8 cellular contexts compared by ENCODE assay signal in genomic region chr3:169668081-169668956, GRCh38. TPM values are rescaled to one million over a fixed set of nuclear protein-coding genes. Genes with fewer than 3 reads are reported as not detected.
DNase-seq lines count a peak whose midpoint lies in the region; ATAC-seq and TF ChIP-seq lines count a peak whose summit lies in the region.

No MANE protein-coding gene starts in this region.

- H3K27me3 ChIP-seq in upper lobe of right lung: peaks cover 70% of the 10 kb centered on the region

- TF ChIP-seq CTCF in AG09309 (IDR thresholded peaks at IDR 0.05; ENCODE audit: control insufficient read depth, insufficient read depth, low read depth, low read length, missing control alignments) (no peak), chondrocyte (IDR thresholded peaks at IDR 0.05) (no peak), upper lobe of right lung (IDR thresholded peaks at IDR 0.05) (no peak)

- H3K9me3 Mint-ChIP-seq in chondrocyte (ENCODE audit: low read depth) (peaks cover 5% of the 10 kb centered on the region), memory B cell (peaks cover 11% of the 10 kb centered on the region)

- H3K27me3 Mint-ChIP-seq in chondrocyte (ENCODE audit: low read depth) (peaks cover 50% of the 10 kb centered on the region), memory B cell (peaks cover 40% of the 10 kb centered on the region)

- DNase-seq in AG09309 (ENCODE audit: low read depth): no peak
- DNase-seq in NCI-H748 (lab: John Stamatoyannopoulos, UW; ENCODE audit: unreplicated experiment): peak; percentile 69
- no peak for DNase-seq in chondrocyte (ENCODE audit: low spot score)
- DNase-seq in memory B cell (ENCODE audit: low spot score in 2 of 2): peak in 1 of 2 donors; percentile 45
- peak; percentile 79 for DNase-seq in upper lobe of right lung
- DNase-seq in NCI-H187 treated with DMSO at 0.1 percent for 48 hours (lab: John Stamatoyannopoulos, UW): no peak
- DNase-seq in NAMALWA (ENCODE audit: low spot score): no peak

- peaks cover 9% of the 10 kb centered on the region for H3K4me1 ChIP-seq in upper lobe of right lung

- no peaks in the 10 kb centered on the region for H3K9me3 ChIP-seq in upper lobe of right lung

- H3K4me3 ChIP-seq in AG09309 (ENCODE audit: control insufficient read depth, low read depth, low read length) (peak overlapping the region; percentile 40), upper lobe of right lung (peak overlapping the region; percentile 41)

- H3K4me3 Mint-ChIP-seq in chondrocyte (ENCODE audit: unreplicated experiment): peak overlapping the region; percentile 75
- peak overlapping the region; percentile 62 for H3K4me3 Mint-ChIP-seq in memory B cell

- peak overlapping the region; percentile 53 for H3K27ac ChIP-seq in upper lobe of right lung

- H3K36me3 Mint-ChIP-seq in chondrocyte (ENCODE audit: low read depth) (peaks cover 5% of the 10 kb centered on the region), memory B cell (peaks cover 7% of the 10 kb centered on the region)

- no peaks in the 10 kb centered on the region for H3K36me3 ChIP-seq in upper lobe of right lung

- H3K27ac Mint-ChIP-seq in chondrocyte (ENCODE audit: unreplicated experiment) (no peak overlapping the region), memory B cell (no peak overlapping the region)

- intact Hi-C loops in upper lobe of right lung (cut with DNase I): loop anchor here (5.0 kb wide), 1 partner anchor 521 kb away; no protein-coding TSS in a partner anchor

- H3K4me1 Mint-ChIP-seq in chondrocyte (ENCODE audit: low read depth) (peaks cover 27% of the 10 kb centered on the region), memory B cell (peaks cover 6% of the 10 kb centered on the region)

- ATAC-seq in GM18909 (IDR thresholded peaks at IDR 0.05; ENCODE audit: poor library complexity, unreplicated experiment) (peak; percentile 32), memory B cell (ENCODE audit: low read depth) (peak; percentile 28), upper lobe of right lung (peak; percentile 60)

RNA-seq across cellular contexts. Expression of gene MECOM, which starts 4.8 kb away (rescaled TPM):
- total RNA-seq in chondrocyte (4.6 to 11.4 TPM (median 5.2 TPM) in 3 replicates), upper lobe of right lung (87.8 TPM)

Comparison
In these comparisons a context has a peak if more than half of its experiments do, and no peak if none do; other contexts are left out.
1. DNase-seq: peak in NCI-H748 (single experiment) and upper lobe of right lung (single experiment); none in AG09309 (single experiment), chondrocyte (single experiment), NCI-H187 treated with DMSO at 0.1 percent for 48 hours (single experiment) and NAMALWA (single experiment).
2. Peak in every context shown above with its lines, with median percentiles within 50 percentile points of each other: ATAC-seq.